ENCODE assay signal across 1 cellular context in the genomic region with DNA sequence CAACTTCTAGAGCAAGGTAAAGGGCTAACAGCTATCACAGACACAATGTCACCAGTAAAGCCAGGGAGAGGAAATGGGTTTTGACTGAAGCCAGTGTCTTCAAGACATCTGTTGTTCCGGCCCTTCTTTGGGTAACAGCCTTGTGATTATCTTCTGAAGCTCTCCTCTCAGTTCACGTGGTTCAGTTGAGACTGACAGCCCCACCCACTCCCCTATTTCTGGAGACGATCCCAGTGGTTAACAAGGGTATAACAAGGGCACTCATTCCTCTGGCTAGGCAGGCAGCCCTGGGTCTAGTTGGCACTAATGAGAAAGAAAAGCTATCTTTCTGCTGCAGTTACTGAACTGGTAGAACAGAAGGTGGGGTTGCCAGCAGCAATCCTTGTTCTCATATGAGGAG.
TF ChIP-seq lines count a peak whose summit lies in the region.

No MANE protein-coding gene starts in this region.

TF ChIP-seq in K562, 482 proteins besides CTCF, POLR2A, EP300 and RAD21 (continued from another document and continues in another):
- TF ChIP-seq, protein P1, sequence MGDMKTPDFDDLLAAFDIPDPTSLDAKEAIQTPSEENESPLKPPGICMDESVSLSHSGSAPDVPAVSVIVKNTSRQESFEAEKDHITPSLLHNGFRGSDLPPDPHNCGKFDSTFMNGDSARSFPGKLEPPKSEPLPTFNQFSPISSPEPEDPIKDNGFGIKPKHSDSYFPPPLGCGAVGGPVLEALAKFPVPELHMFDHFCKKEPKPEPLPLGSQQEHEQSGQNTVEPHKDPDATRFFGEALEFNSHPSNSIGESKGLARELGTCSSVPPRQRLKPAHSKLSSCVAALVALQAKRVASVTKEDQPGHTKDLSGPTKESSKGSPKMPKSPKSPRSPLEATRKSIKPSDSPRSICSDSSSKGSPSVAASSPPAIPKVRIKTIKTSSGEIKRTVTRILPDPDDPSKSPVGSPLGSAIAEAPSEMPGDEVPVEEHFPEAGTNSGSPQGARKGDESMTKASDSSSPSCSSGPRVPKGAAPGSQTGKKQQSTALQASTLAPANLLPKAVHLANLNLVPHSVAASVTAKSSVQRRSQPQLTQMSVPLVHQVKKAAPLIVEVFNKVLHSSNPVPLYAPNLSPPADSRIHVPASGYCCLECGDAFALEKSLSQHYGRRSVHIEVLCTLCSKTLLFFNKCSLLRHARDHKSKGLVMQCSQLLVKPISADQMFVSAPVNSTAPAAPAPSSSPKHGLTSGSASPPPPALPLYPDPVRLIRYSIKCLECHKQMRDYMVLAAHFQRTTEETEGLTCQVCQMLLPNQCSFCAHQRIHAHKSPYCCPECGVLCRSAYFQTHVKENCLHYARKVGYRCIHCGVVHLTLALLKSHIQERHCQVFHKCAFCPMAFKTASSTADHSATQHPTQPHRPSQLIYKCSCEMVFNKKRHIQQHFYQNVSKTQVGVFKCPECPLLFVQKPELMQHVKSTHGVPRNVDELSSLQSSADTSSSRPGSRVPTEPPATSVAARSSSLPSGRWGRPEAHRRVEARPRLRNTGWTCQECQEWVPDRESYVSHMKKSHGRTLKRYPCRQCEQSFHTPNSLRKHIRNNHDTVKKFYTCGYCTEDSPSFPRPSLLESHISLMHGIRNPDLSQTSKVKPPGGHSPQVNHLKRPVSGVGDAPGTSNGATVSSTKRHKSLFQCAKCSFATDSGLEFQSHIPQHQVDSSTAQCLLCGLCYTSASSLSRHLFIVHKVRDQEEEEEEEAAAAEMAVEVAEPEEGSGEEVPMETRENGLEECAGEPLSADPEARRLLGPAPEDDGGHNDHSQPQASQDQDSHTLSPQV (IDR thresholded peaks at IDR 0.05) = no peak
- no peak for TF ChIP-seq MEF2A (IDR thresholded peaks at IDR 0.05; ENCODE audit: control insufficient read depth, low read depth, low read length)
- TF ChIP-seq TEAD4 (IDR thresholded peaks at IDR 0.05; ENCODE audit: low read length) = no peak
- no peak for TF ChIP-seq TEAD4 (CRISPR knock-in tag; IDR thresholded peaks at IDR 0.05; ENCODE audit: borderline replicate concordance)
- TF ChIP-seq SETDB1 (IDR thresholded peaks at IDR 0.05; ENCODE audit: low read length) = no peak
- TF ChIP-seq, protein P2, sequence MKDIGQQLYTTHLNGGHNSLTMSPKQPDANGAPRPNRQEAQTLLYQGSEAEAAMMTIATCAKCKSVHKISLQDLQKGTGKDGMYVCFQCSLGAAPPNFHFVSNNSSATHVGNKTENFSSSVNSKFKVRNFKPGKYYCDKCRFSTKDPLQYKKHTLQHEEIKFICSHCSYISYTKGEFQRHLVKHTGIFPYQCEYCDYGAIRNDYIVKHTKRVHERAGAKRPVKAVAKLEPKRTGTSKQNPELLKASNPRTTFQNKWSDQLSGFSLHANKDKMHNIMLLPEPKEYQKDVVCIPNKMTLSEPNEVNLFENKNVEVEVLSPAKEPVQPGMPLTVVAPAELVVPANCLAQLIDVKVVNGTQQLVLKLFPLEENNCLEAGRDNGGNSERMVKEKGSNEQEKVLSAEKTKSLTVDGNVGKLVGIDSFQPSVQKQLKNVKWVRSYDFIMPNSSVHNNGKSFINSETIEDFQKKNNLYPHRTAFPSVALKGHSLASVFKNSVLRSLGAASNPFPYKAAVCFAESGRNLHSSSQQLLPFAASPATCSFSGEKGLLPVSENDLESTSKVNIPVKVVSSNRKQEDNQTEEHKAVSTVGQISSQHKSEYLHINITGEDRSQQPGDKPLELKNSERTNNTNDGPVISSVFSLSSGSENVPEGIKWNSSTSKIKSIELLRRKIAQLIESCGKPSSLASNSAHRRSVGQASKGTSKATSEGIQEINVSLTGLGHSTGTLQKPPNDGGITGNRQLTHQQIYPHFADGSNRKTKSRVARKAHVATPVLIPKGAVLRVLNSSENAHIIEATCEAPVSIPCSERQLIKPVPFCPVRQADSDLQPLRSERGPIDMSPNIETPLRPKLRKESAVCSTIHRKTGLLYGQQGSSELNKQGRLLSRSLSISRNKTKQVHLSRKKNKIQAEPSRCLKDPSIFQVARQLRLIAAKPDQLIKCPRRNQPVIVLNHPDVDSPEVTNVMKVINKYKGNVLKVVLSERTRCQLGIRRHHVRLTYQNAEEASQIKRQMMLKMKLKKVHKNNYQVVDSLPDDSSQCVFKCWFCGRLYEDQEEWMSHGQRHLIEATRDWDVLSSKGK (CRISPR knock-in tag; IDR thresholded peaks at IDR 0.05) = no peak
- TF ChIP-seq, protein P3, sequence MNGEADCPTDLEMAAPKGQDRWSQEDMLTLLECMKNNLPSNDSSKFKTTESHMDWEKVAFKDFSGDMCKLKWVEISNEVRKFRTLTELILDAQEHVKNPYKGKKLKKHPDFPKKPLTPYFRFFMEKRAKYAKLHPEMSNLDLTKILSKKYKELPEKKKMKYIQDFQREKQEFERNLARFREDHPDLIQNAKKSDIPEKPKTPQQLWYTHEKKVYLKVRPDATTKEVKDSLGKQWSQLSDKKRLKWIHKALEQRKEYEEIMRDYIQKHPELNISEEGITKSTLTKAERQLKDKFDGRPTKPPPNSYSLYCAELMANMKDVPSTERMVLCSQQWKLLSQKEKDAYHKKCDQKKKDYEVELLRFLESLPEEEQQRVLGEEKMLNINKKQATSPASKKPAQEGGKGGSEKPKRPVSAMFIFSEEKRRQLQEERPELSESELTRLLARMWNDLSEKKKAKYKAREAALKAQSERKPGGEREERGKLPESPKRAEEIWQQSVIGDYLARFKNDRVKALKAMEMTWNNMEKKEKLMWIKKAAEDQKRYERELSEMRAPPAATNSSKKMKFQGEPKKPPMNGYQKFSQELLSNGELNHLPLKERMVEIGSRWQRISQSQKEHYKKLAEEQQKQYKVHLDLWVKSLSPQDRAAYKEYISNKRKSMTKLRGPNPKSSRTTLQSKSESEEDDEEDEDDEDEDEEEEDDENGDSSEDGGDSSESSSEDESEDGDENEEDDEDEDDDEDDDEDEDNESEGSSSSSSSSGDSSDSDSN (IDR thresholded peaks at IDR 0.05; ENCODE audit: borderline replicate concordance in 1 of 2, low read depth in 2 of 2, low read length in 2 of 2) = no peak
- TF ChIP-seq, protein P4, sequence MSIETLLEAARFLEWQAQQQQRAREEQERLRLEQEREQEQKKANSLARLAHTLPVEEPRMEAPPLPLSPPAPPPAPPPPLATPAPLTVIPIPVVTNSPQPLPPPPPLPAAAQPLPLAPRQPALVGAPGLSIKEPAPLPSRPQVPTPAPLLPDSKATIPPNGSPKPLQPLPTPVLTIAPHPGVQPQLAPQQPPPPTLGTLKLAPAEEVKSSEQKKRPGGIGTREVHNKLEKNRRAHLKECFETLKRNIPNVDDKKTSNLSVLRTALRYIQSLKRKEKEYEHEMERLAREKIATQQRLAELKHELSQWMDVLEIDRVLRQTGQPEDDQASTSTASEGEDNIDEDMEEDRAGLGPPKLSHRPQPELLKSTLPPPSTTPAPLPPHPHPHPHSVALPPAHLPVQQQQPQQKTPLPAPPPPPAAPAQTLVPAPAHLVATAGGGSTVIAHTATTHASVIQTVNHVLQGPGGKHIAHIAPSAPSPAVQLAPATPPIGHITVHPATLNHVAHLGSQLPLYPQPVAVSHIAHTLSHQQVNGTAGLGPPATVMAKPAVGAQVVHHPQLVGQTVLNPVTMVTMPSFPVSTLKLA (conservative IDR thresholded peaks at IDR 0.05) = peak; percentile 59 to 78; a peak in 3 of 4 replicates
- no peak for TF ChIP-seq ZNF695 (CRISPR knock-in tag; IDR thresholded peaks at IDR 0.05)
- TF ChIP-seq GTF2F1 (IDR thresholded peaks at IDR 0.05; ENCODE audit: low read depth, low read length) = no peak
- TF ChIP-seq COPS2 (conservative IDR thresholded peaks at IDR 0.05) = no peak
- TF ChIP-seq, protein P5, sequence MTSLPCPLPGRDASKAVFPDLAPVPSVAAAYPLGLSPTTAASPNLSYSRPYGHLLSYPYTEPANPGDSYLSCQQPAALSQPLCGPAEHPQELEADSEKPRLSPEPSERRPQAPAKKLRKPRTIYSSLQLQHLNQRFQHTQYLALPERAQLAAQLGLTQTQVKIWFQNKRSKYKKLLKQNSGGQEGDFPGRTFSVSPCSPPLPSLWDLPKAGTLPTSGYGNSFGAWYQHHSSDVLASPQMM (CRISPR knock-in tag; IDR thresholded peaks at IDR 0.05) = no peak
- no peak for TF ChIP-seq BMI1 (IDR thresholded peaks at IDR 0.05; ENCODE audit: low read length)
- TF ChIP-seq, protein P6, sequence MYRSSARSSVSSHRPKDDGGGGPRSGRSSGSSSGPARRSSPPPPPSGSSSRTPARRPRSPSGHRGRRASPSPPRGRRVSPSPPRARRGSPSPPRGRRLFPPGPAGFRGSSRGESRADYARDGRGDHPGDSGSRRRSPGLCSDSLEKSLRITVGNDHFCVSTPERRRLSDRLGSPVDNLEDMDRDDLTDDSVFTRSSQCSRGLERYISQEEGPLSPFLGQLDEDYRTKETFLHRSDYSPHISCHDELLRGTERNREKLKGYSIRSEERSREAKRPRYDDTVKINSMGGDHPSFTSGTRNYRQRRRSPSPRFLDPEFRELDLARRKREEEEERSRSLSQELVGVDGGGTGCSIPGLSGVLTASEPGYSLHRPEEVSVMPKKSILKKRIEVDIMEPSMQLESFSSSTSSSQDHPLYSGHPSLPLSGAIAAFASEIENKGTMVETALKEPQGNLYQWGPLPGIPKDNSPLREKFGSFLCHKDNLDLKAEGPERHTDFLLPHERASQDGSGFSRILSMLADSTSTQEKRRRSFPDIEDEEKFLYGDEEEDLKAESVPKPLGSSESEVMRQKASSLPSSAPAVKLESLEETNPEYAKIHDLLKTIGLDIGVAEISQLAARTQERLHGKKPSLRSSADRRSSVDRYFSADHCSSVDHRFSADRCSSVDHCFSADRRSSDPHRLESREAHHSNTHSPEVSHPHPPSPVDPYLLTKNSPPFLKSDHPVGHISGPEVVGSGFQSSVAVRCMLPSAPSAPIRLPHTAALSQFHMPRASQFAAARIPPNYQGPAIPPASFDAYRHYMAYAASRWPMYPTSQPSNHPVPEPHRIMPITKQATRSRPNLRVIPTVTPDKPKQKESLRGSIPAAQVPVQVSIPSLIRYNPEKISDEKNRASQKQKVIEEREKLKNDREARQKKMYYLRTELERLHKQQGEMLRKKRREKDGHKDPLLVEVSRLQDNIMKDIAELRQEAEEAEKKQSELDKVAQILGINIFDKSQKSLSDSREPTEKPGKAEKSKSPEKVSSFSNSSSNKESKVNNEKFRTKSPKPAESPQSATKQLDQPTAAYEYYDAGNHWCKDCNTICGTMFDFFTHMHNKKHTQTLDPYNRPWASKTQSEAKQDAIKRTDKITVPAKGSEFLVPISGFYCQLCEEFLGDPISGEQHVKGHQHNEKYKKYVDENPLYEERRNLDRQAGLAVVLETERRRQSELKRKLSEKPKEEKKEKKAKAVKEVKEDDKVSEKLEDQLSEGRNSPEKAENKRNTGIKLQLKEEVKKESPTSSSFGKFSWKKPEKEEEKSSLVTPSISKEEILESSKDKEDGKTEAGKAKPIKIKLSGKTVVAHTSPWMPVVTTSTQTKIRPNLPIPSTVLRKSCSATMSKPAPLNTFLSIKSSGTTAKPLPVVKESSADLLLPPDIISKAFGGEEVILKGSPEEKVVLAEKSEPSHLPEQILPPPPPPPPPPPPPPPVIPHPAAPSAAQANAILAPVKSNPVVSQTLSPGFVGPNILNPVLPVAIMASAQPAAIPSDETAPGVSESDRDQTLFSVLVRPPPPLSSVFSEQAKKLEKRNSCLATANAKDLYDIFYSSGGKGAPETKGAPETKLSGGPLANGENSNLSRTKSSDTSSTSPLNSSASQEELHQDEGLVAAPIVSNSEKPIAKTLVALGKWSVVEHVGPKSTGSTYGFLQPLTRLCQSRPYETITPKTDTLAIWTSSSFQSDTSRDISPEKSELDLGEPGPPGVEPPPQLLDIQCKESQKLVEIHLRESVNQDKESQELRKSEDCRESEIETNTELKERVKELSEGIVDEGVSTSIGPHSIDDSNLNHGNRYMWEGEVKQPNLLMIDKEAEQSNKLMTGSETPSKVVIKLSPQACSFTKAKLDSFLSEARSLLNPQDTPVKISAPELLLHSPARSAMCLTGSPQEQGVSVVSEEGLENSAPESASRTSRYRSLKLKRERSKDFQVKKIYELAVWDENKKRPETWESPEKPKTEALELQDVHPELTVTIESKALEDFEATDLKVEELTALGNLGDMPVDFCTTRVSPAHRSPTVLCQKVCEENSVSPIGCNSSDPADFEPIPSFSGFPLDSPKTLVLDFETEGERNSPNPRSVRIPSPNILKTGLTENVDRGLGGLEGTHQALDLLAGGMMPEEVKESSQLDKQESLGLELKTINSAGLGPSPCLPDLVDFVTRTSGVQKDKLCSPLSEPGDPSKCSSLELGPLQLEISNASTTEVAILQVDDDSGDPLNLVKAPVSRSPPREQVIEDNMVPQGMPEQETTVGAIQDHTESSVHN (IDR thresholded peaks at IDR 0.05; ENCODE audit: borderline replicate concordance in 1 of 2, low read depth in 1 of 2) = no peak
- no peak for TF ChIP-seq SMC3 (conservative IDR thresholded peaks at IDR 0.05; ENCODE audit: insufficient read depth, low read depth, low read length)
- TF ChIP-seq, protein P7, sequence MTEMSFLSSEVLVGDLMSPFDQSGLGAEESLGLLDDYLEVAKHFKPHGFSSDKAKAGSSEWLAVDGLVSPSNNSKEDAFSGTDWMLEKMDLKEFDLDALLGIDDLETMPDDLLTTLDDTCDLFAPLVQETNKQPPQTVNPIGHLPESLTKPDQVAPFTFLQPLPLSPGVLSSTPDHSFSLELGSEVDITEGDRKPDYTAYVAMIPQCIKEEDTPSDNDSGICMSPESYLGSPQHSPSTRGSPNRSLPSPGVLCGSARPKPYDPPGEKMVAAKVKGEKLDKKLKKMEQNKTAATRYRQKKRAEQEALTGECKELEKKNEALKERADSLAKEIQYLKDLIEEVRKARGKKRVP (CRISPR knock-in tag; IDR thresholded peaks at IDR 0.05) = no peak
- TF ChIP-seq MTA1 (IDR thresholded peaks at IDR 0.05; ENCODE audit: borderline replicate concordance) = no peak
- TF ChIP-seq, protein P8, sequence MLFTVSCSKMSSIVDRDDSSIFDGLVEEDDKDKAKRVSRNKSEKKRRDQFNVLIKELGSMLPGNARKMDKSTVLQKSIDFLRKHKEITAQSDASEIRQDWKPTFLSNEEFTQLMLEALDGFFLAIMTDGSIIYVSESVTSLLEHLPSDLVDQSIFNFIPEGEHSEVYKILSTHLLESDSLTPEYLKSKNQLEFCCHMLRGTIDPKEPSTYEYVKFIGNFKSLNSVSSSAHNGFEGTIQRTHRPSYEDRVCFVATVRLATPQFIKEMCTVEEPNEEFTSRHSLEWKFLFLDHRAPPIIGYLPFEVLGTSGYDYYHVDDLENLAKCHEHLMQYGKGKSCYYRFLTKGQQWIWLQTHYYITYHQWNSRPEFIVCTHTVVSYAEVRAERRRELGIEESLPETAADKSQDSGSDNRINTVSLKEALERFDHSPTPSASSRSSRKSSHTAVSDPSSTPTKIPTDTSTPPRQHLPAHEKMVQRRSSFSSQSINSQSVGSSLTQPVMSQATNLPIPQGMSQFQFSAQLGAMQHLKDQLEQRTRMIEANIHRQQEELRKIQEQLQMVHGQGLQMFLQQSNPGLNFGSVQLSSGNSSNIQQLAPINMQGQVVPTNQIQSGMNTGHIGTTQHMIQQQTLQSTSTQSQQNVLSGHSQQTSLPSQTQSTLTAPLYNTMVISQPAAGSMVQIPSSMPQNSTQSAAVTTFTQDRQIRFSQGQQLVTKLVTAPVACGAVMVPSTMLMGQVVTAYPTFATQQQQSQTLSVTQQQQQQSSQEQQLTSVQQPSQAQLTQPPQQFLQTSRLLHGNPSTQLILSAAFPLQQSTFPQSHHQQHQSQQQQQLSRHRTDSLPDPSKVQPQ (CRISPR knock-in tag; IDR thresholded peaks at IDR 0.05; ENCODE audit: borderline replicate concordance) = no peak
